In genomic region chr1:31436596-31437432, GRCh38 we compare ENCODE assay signal across 24 cellular contexts.
"Had no signal": no experiment of that assay in that cellular context is flagged by ENCODE, and none has a peak within 500 bp of the region (broad histone marks: within the 10 kb centered on the region; RNA-seq: fewer than 3 reads in every experiment).

No MANE protein-coding gene starts in this region.

- H3K4me1 ChIP-seq: colonic mucosa, parathyroid adenoma, stomach, suprapubic skin had no signal

- H3K27me3 Mint-ChIP-seq: activated B cell treated with CpG ODN at 0.5 μM for 24 hours; activated CD4-positive, alpha-beta T cell treated with anti-CD3 and anti-CD28 coated beads for 36 hours; activated naive CD8-positive, alpha-beta T cell had no signal

- H3K9ac ChIP-seq: parathyroid adenoma had no signal

- DNase-seq: activated B cell treated with CpG ODN at 0.5 μM for 24 hours; activated CD4-positive, alpha-beta T cell treated with anti-CD3 and anti-CD28 coated beads for 36 hours; activated CD4-positive, alpha-beta T cell treated with anti-CD3 and anti-CD28 coated beads, Interleukin-2, amount 50 U/mL, for 4 hours; activated gamma-delta T cell treated with Interleukin-2 at 50 U/mL for 16 hours; activated T-cell treated with anti-CD3 and anti-CD28 coated beads for 4 hours; colonic mucosa; dorsolateral prefrontal cortex; effector memory CD8-positive, alpha-beta T cell; esophagus squamous epithelium; gastrocnemius medialis; hippocampal formation; nucleus accumbens; stimulated activated CD4-positive, alpha-beta T cell treated with anti-CD3 and anti-CD28 coated beads, Interleukin-15, amount 100 ng/mL, for 24 hours; T-helper 17 cell; transverse colon had no signal

- H3K4me1 Mint-ChIP-seq: activated CD4-positive, alpha-beta T cell treated with anti-CD3 and anti-CD28 coated beads for 36 hours; nephron had no signal

- H3K9me3 Mint-ChIP-seq: activated B cell treated with CpG ODN at 0.5 μM for 24 hours; effector memory CD8-positive, alpha-beta T cell; memory B cell; nephron; stimulated activated memory B cell treated with anti-CD40 and anti-IgM and Interleukin-4, amounts not matched to agents 10 μg/mL and 1 μg/mL and 100 μg/mL, for 72 hours had no signal

- H3K27ac ChIP-seq: colonic mucosa, dorsolateral prefrontal cortex, esophagus squamous epithelium, gastrocnemius medialis, parathyroid adenoma, stomach, suprapubic skin, transverse colon had no signal

- H3K9me3 ChIP-seq: colonic mucosa, esophagus squamous epithelium, gastrocnemius medialis, stomach, suprapubic skin, transverse colon had no signal

- H2AFZ ChIP-seq: parathyroid adenoma had no signal

- H3K4me3 Mint-ChIP-seq: activated B cell treated with CpG ODN at 0.5 μM for 24 hours; activated CD4-positive, alpha-beta T cell treated with anti-CD3 and anti-CD28 coated beads for 36 hours; activated naive CD8-positive, alpha-beta T cell; effector memory CD8-positive, alpha-beta T cell; memory B cell; nephron; stimulated activated memory B cell treated with anti-CD40 and anti-IgM and Interleukin-4, amounts not matched to agents 10 μg/mL and 1 μg/mL and 100 μg/mL, for 72 hours; T-helper 17 cell had no signal

- H3K4me2 ChIP-seq: smooth muscle cell had no signal

- H3K36me3 Mint-ChIP-seq: activated naive CD8-positive, alpha-beta T cell; memory B cell; stimulated activated memory B cell treated with anti-CD40 and anti-IgM and Interleukin-4, amounts not matched to agents 10 μg/mL and 1 μg/mL and 100 μg/mL, for 72 hours had no signal

- H3K27me3 ChIP-seq: colonic mucosa, dorsolateral prefrontal cortex, gastrocnemius medialis, stomach, suprapubic skin, transverse colon had no signal

- H3K4me3 ChIP-seq: colonic mucosa, dorsolateral prefrontal cortex, esophagus squamous epithelium, gastrocnemius medialis, smooth muscle cell, stomach, suprapubic skin, transverse colon had no signal

- H3K36me3 ChIP-seq: colonic mucosa, gastrocnemius medialis, transverse colon had no signal

- ATAC-seq: activated CD4-positive, alpha-beta T cell treated with anti-CD3 and anti-CD28 coated beads for 36 hours; effector memory CD8-positive, alpha-beta T cell; gastrocnemius medialis; sciatic nerve; stimulated activated memory B cell treated with anti-CD40 and anti-IgM and Interleukin-4, amounts not matched to agents 10 μg/mL and 1 μg/mL and 100 μg/mL, for 72 hours; T-helper 17 cell had no signal

- H3K27ac Mint-ChIP-seq: activated B cell treated with CpG ODN at 0.5 μM for 24 hours; activated CD4-positive, alpha-beta T cell treated with anti-CD3 and anti-CD28 coated beads for 36 hours; activated naive CD8-positive, alpha-beta T cell; effector memory CD8-positive, alpha-beta T cell; memory B cell; nephron; stimulated activated memory B cell treated with anti-CD40 and anti-IgM and Interleukin-4, amounts not matched to agents 10 μg/mL and 1 μg/mL and 100 μg/mL, for 72 hours; T-helper 17 cell had no signal
